ENCODE assay signal across 12 cellular contexts in the genomic region with DNA sequence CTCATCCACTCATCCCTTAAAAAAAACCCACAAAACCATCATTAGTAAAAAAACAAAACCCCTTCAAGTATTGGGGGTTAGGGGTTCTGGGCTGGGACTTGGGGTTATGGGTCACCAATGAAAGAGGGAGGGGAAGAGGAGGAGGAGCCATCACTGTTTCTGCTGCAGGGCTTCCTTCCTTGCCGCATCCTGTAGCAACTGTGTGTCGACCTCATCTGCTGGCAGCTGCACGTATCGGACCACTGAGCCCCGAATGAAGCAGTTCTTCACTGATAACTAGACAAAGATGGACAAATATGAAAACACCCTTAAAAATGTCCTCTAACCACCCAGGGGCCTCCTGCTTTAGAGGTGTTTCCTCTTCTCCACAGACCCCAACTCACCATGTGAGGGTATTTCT. TPM values are rescaled to one million over a fixed set of nuclear protein-coding genes. Genes with fewer than 3 reads are reported as not detected.
DNase-seq lines count a peak whose midpoint lies in the region; ATAC-seq and TF ChIP-seq lines count a peak whose summit lies in the region.
"Had no signal": no experiment of that assay in that cellular context is flagged by ENCODE, and none has a peak within 500 bp of the region (broad histone marks: within the 10 kb centered on the region; RNA-seq: fewer than 3 reads in every experiment).

No MANE protein-coding gene starts in this region.

- H3K4me1 Mint-ChIP-seq in CD8-positive, alpha-beta T cell (ENCODE audit: low read depth) = peaks cover 35% of the 10 kb centered on the region
- H3K4me1 Mint-ChIP-seq in nephron = peaks cover 10% of the 10 kb centered on the region

- intact Hi-C loops in CD8-positive, alpha-beta T cell (cut with DNase I, micrococcal nuclease) = no loop called here
- intact Hi-C loops in PC-9 (cut with micrococcal nuclease; ENCODE audit: unreplicated experiment) = loop anchor here (2.0 kb wide), 1 partner anchor 17 kb away; a partner anchor contains a TSS

- peak overlapping the region; percentile 17 for H3K4me3 ChIP-seq in CD8-positive, alpha-beta T cell (ENCODE audit: low read depth, low read length)
- H3K4me3 ChIP-seq in OCI-LY1 (ENCODE audit: low read depth, low read length, poor library complexity, severe bottlenecking) (no peak overlapping the region), PC-9 (no peak overlapping the region)
- H3K4me3 ChIP-seq: colonic mucosa, left lung had no signal

- no peaks in the 10 kb centered on the region for H3K9me3 ChIP-seq in CD8-positive, alpha-beta T cell (ENCODE audit: low read length)
- no peaks in the 10 kb centered on the region for H3K9me3 ChIP-seq in OCI-LY1 (ENCODE audit: low read length)
- no peaks in the 10 kb centered on the region for H3K9me3 ChIP-seq in PC-9 (ENCODE audit: insufficient read depth, low read depth)
- H3K9me3 ChIP-seq: colonic mucosa, left lung had no signal

- CTCF ChIA-PET in CD8-positive, alpha-beta T cell (lab: Charles Lee) = interaction anchor here (0.7 kb wide), 2 partner anchors 28 to 49 kb away, joined by 3 read pairs; no protein-coding TSS in a partner anchor
- CTCF ChIA-PET in PC-9 (lab: Charles Lee) = no interaction called here

- H3K36me3 ChIP-seq in CD8-positive, alpha-beta T cell (ENCODE audit: insufficient read depth, low read length) = no peaks in the 10 kb centered on the region
- H3K36me3 ChIP-seq in OCI-LY1 (ENCODE audit: insufficient read depth, low read length) (peaks cover 27% of the 10 kb centered on the region), PC-9 (ENCODE audit: low read depth) (peaks cover 9% of the 10 kb centered on the region; the same call in 1 of the 2 replicates)
- H3K36me3 ChIP-seq: colonic mucosa had no signal

- H3K9ac ChIP-seq in OCI-LY1 (ENCODE audit: low read length) = no peak overlapping the region

- no peaks in the 10 kb centered on the region for H3K27me3 Mint-ChIP-seq in CD8-positive, alpha-beta T cell (ENCODE audit: low read depth)
- no peaks in the 10 kb centered on the region for H3K27me3 Mint-ChIP-seq in nephron (ENCODE audit: low read depth)

- H3F3A ChIP-seq in OCI-LY1 (ENCODE audit: insufficient read depth, low read length) (0 out of 2 replicates have a peak, but pooled peaks cover 6% of the 10 kb centered on the region), PC-9 (ENCODE audit: insufficient read depth, low read depth) (peaks cover 53% of the 10 kb centered on the region)

- POLR2A ChIA-PET in CD8-positive, alpha-beta T cell (lab: Charles Lee) = interaction anchor here (0.9 to 3.8 kb wide), 3 partner anchors 9 to 117 kb away, joined by 3 to 33 read pairs (median 3); a partner anchor contains a TSS
- POLR2A ChIA-PET in PC-9 (lab: Charles Lee; ENCODE audit: unreplicated experiment) = no interaction called here

- peak in 4 of 7 experiments; percentile 39 to 70 (median 50) for DNase-seq in CD8-positive, alpha-beta T cell
- DNase-seq in activated naive CD4-positive, alpha-beta T cell treated with anti-CD3 and anti-CD28 coated beads, Interleukin-2, amount 50 U/mL, for 72 hours (ENCODE audit: low spot score in 2 of 2) = no peak
- no peak for DNase-seq in PC-9
- no peak for DNase-seq in hippocampal formation (lab: John Stamatoyannopoulos, UW)
- no peak for DNase-seq in NCI-H2029 (lab: John Stamatoyannopoulos, UW)
- no peak for DNase-seq in anterior cingulate cortex (lab: John Stamatoyannopoulos, UW)
- DNase-seq: activated CD8-positive, alpha-beta memory T cell treated with anti-CD3 and anti-CD28 coated beads, Interleukin-2, amount 50 U/mL, for 4 hours; colonic mucosa; MM.1S had no signal

- peak; percentile 24 for ATAC-seq in CD8-positive, alpha-beta T cell
- ATAC-seq in activated naive CD4-positive, alpha-beta T cell treated with anti-CD3 and anti-CD28 coated beads, Interleukin-2, amount 50 U/mL, for 72 hours = no peak
- ATAC-seq: left lung had no signal

- peak overlapping the region; percentile 95 for H3K27ac Mint-ChIP-seq in CD8-positive, alpha-beta T cell
- peak overlapping the region; percentile 13 to 79 for H3K27ac Mint-ChIP-seq in activated naive CD4-positive, alpha-beta T cell treated with anti-CD3 and anti-CD28 coated beads, Interleukin-2, amount 50 U/mL, for 72 hours
- peak overlapping the region; percentile 54 to 74 (median 55) for H3K27ac Mint-ChIP-seq in nephron

- H3K36me3 Mint-ChIP-seq in CD8-positive, alpha-beta T cell = peaks cover 16% of the 10 kb centered on the region
- peaks cover 0 to 12% of the 10 kb centered on the region in 2 donors for H3K36me3 Mint-ChIP-seq in activated naive CD4-positive, alpha-beta T cell treated with anti-CD3 and anti-CD28 coated beads, Interleukin-2, amount 50 U/mL, for 72 hours
- H3K36me3 Mint-ChIP-seq in nephron (ENCODE audit: low read depth) = peaks cover 4% of the 10 kb centered on the region

- H3K4me2 ChIP-seq in OCI-LY1 (ENCODE audit: low read length) (no peak overlapping the region), PC-9 (no peak overlapping the region)

- no peak for TF ChIP-seq CTCF in CD8-positive, alpha-beta T cell (IDR thresholded peaks at IDR 0.05)
- no peak for TF ChIP-seq CTCF in OCI-LY1 (IDR thresholded peaks at IDR 0.05; ENCODE audit: low read length)
- TF ChIP-seq CTCF in nephron (IDR thresholded peaks at IDR 0.05; ENCODE audit: unreplicated experiment in 3 of 3) = no peak
- no peak for TF ChIP-seq CTCF in PC-9 (conservative IDR thresholded peaks at IDR 0.05)

- H3K27ac ChIP-seq in CD8-positive, alpha-beta T cell (ENCODE audit: low read depth, low read length) = peak overlapping the region; percentile 37
- peak overlapping the region; percentile 70 for H3K27ac ChIP-seq in OCI-LY1 (ENCODE audit: low read depth, low read length, poor library complexity, severe bottlenecking)
- H3K27ac ChIP-seq in PC-9 = no peak overlapping the region

- H3K27me3 ChIP-seq in CD8-positive, alpha-beta T cell (ENCODE audit: insufficient read depth, low read length) = no peaks in the 10 kb centered on the region
- H3K27me3 ChIP-seq in OCI-LY1 (ENCODE audit: insufficient read depth, low read length) = no peaks in the 10 kb centered on the region
- H3K27me3 ChIP-seq in PC-9 (ENCODE audit: insufficient read depth, low read depth) = no peaks in the 10 kb centered on the region
- H3K27me3 ChIP-seq: colonic mucosa, left lung had no signal

- H3K9me3 Mint-ChIP-seq in CD8-positive, alpha-beta T cell = no peaks in the 10 kb centered on the region
- no peaks in the 10 kb centered on the region for H3K9me3 Mint-ChIP-seq in activated naive CD4-positive, alpha-beta T cell treated with anti-CD3 and anti-CD28 coated beads, Interleukin-2, amount 50 U/mL, for 72 hours
- H3K9me3 Mint-ChIP-seq in nephron = no peaks in the 10 kb centered on the region

- H2AFZ ChIP-seq in OCI-LY1 (ENCODE audit: low read length) (no peak overlapping the region), PC-9 (no peak overlapping the region)

- H3K79me2 ChIP-seq in OCI-LY1 (ENCODE audit: insufficient read depth, low read length) (peaks cover 14% of the 10 kb centered on the region; the same call in 1 of the 2 replicates), PC-9 (ENCODE audit: low read depth) (peaks cover 26% of the 10 kb centered on the region)

- H4K20me1 ChIP-seq in OCI-LY1 (ENCODE audit: insufficient read depth, low read length) = no peaks in the 10 kb centered on the region
- H4K20me1 ChIP-seq in PC-9 (ENCODE audit: insufficient read depth) = no peaks in the 10 kb centered on the region

- H3K9me2 ChIP-seq in OCI-LY1 (ENCODE audit: low read depth, low read length) (no peaks in the 10 kb centered on the region), PC-9 (ENCODE audit: insufficient read depth) (no peaks in the 10 kb centered on the region)

- BruUV-seq in PC-9 (replicated peaks; lab: Mats Ljungman, UMichigan) = no TSS peak

- peak overlapping the region; percentile 73 for H3K4me3 Mint-ChIP-seq in CD8-positive, alpha-beta T cell
- peak overlapping the region; percentile 23 to 71 (median 42) for H3K4me3 Mint-ChIP-seq in nephron

- peaks cover 44% of the 10 kb centered on the region for H3K4me1 ChIP-seq in CD8-positive, alpha-beta T cell (ENCODE audit: insufficient read depth, low read length)
- H3K4me1 ChIP-seq in OCI-LY1 (ENCODE audit: insufficient read depth, low read length, severe bottlenecking) (peaks cover 29% of the 10 kb centered on the region), PC-9 (replicated peaks; ENCODE audit: insufficient read depth) (peaks cover 18% of the 10 kb centered on the region)

RNA-seq across cellular contexts. Expression of a gene that starts 2.1 kb away (rescaled TPM):
- 10 to 100 TPM; 29.8 to 33.3 TPM for total RNA-seq in CD8-positive, alpha-beta T cell
- 100 to 1,000 TPM in 1 of 2 donors, 10 to 100 TPM in 1; 57.7 to 127 TPM for total RNA-seq in activated naive CD4-positive, alpha-beta T cell treated with anti-CD3 and anti-CD28 coated beads, Interleukin-2, amount 50 U/mL, for 72 hours
- total RNA-seq in PC-9 (2021) = 99.6 and 124 TPM in 2 replicates

RNA-seq across cellular contexts. Expression of a gene that starts 9.2 kb away (rescaled TPM):
- total RNA-seq in CD8-positive, alpha-beta T cell = 10 to 100 TPM; 19.6 to 26.4 TPM
- 100 to 1,000 TPM; 150 to 173 TPM for total RNA-seq in activated naive CD4-positive, alpha-beta T cell treated with anti-CD3 and anti-CD28 coated beads, Interleukin-2, amount 50 U/mL, for 72 hours
- 67.5 and 74.3 TPM in 2 replicates for total RNA-seq in PC-9 (2021)

RNA-seq across cellular contexts. Expression of a gene that starts 17.5 kb away (rescaled TPM):
- 1 to 10 TPM; 1.2 TPM for total RNA-seq in CD8-positive, alpha-beta T cell
- total RNA-seq in activated naive CD4-positive, alpha-beta T cell treated with anti-CD3 and anti-CD28 coated beads, Interleukin-2, amount 50 U/mL, for 72 hours = 1 to 10 TPM; 2.3 to 2.8 TPM
- total RNA-seq in PC-9 (2021) = 2.3 and 2.6 TPM in 2 replicates

RNA-seq across cellular contexts. Expression of a gene that starts 17.7 kb away (rescaled TPM):
- 1 to 10 TPM; 2.1 to 2.2 TPM for total RNA-seq in CD8-positive, alpha-beta T cell
- total RNA-seq in activated naive CD4-positive, alpha-beta T cell treated with anti-CD3 and anti-CD28 coated beads, Interleukin-2, amount 50 U/mL, for 72 hours = 10 to 100 TPM; 55.1 to 79.8 TPM
- total RNA-seq in PC-9 (2021) = 378 and 385 TPM in 2 replicates

RNA-seq across cellular contexts. Expression of a gene that starts 20.5 kb away (rescaled TPM):
- 1 to 10 TPM in 1 of 2 experiments, under 1 TPM in 1; 0.65 to 1.2 TPM for total RNA-seq in CD8-positive, alpha-beta T cell
- 1 to 10 TPM in 1 of 2 donors, under 1 TPM in 1; 0.68 to 2.6 TPM for total RNA-seq in activated naive CD4-positive, alpha-beta T cell treated with anti-CD3 and anti-CD28 coated beads, Interleukin-2, amount 50 U/mL, for 72 hours
- 6.0 and 9.6 TPM in 2 replicates for total RNA-seq in PC-9 (2021)

Comparison
In these comparisons a context has a peak if more than half of its experiments do, and no peak if none do; other contexts are left out.
1. DNase-seq: peak in CD8-positive, alpha-beta T cell (4 of 7); none in activated naive CD4-positive, alpha-beta T cell treated with anti-CD3 and anti-CD28 coated beads, Interleukin-2, amount 50 U/mL, for 72 hours (0 of 2), PC-9 (0 of 2), hippocampal formation (0 of 2), NCI-H2029 (single experiment) and anterior cingulate cortex (0 of 58).
2. Peak in every context shown above with its lines, with median percentiles within 50 percentile points of each other: H3K27ac Mint-ChIP-seq.